21 cellular contexts compared by ENCODE assay signal in the genomic region with DNA sequence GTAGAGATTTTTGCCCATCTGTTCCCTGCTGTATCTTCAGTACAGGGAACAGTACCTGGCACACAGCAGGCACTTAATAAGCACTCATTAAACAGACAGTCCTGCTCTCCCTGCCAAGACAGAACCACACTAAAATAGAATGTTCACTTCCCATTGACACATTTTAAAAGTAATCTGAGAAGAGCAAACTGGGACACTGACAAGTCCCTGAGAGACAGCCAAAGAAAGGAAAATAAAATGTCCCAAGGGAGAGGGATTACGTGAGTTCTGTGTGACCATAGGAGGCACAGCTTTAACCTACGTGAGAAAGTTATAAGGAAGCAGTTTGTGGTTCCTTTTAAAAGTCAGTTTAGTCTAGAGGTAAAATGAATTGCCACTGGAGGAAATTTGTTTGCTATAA. TPM values are rescaled to one million over a fixed set of nuclear protein-coding genes. Genes with fewer than 3 reads are reported as not detected.
DNase-seq lines count a peak whose midpoint lies in the region; ATAC-seq and TF ChIP-seq lines count a peak whose summit lies in the region.
"Had no signal": no experiment of that assay in that cellular context is flagged by ENCODE, and none has a peak within 500 bp of the region (broad histone marks: within the 10 kb centered on the region; RNA-seq: fewer than 3 reads in every experiment).

No MANE protein-coding gene starts in this region.

- no peaks in the 10 kb centered on the region for H3K4me1 ChIP-seq in H9 (ENCODE audit: insufficient read depth, low read length)

- H3K9ac ChIP-seq in H9 (ENCODE audit: extremely low read depth, insufficient read length, low read length), result no peak overlapping the region
- H3K9ac ChIP-seq: parathyroid adenoma had no signal

- H3K4me3 ChIP-seq in AG10803 (ENCODE audit: low read length), result no peak overlapping the region
- H3K4me3 ChIP-seq: lung, thoracic aorta had no signal

- no peak overlapping the region for H3K4me2 ChIP-seq in H9 (ENCODE audit: insufficient read depth, insufficient read length, low read length)

- peaks cover 0 to 35% (median 29%) of the 10 kb centered on the region in 3 experiments; a peak in 6 of 7 replicates for H3K36me3 Mint-ChIP-seq in H9 (ENCODE audit: insufficient read depth in 1 of 3, low read depth in 3 of 3)
- H3K36me3 Mint-ChIP-seq in central memory CD8-positive, alpha-beta T cell (ENCODE audit: insufficient read depth), result peaks cover 25% of the 10 kb centered on the region

- H4K91ac ChIP-seq in H9 (ENCODE audit: insufficient read length, low read depth, low read length), result no peak overlapping the region

- H3T11ph ChIP-seq in H9 (ENCODE audit: low read length), result no peak overlapping the region

- peak overlapping the region in 2 of 3 experiments; percentile 8 to 16; a peak in 2 of 7 replicates for H3K27ac Mint-ChIP-seq in H9
- peak overlapping the region; percentile 71 for H3K27ac Mint-ChIP-seq in central memory CD8-positive, alpha-beta T cell (ENCODE audit: low read depth)
- H3K27ac Mint-ChIP-seq: B cell had no signal

- DNase-seq in AG10803 (ENCODE audit: low read depth) (peak; percentile 38), H9 (no peak), myocyte (ENCODE audit: low read depth) (peak; percentile 13), UCSD-AML1 (lab: John Stamatoyannopoulos, UW; ENCODE audit: unreplicated experiment) (no peak), NCI-H2227 (lab: John Stamatoyannopoulos, UW; ENCODE audit: unreplicated experiment) (no peak)
- no peak for DNase-seq in central memory CD8-positive, alpha-beta T cell (ENCODE audit: low spot score in 2 of 2)
- DNase-seq: activated CD4-positive, alpha-beta T cell treated with anti-CD3 and anti-CD28 coated beads, Interleukin-2, amount 50 U/mL, for 1 hour; activated gamma-delta T cell; DMS53; GOT3; NCI-H1417; NCI-H510A treated with DMSO at 0.1 percent for 48 hours; stimulated activated CD4-positive, alpha-beta T cell treated with anti-CD3 and anti-CD28 coated beads, Interleukin-12 subunit alpha, Interleukin-12 subunit beta, amount 100 ng/mL, for 4 hours had no signal

- no peak overlapping the region for H2AK5ac ChIP-seq in H9 (ENCODE audit: insufficient read length, low read length)

- no peak for TF ChIP-seq CTCF in AG10803 (conservative IDR thresholded peaks at IDR 0.05; ENCODE audit: low read length)
- no peak for TF ChIP-seq CTCF in H9 (conservative IDR thresholded peaks at IDR 0.05)

- no peak overlapping the region for H4K8ac ChIP-seq in H9 (replicated peaks; ENCODE audit: insufficient read length, low read depth, low read length)

- H3K79me2 ChIP-seq in H9 (ENCODE audit: insufficient read depth, low read length), result no peaks in the 10 kb centered on the region
- H3K79me2 ChIP-seq: parathyroid adenoma had no signal

- no peak overlapping the region for H2BK5ac ChIP-seq in H9 (ENCODE audit: insufficient read length, low read length)

- H3K4me1 Mint-ChIP-seq in H9, result peaks cover 0 to 7% of the 10 kb centered on the region in 2 experiments; a peak in 1 of 4 replicates
- peaks cover 5% of the 10 kb centered on the region for H3K4me1 Mint-ChIP-seq in central memory CD8-positive, alpha-beta T cell

- no peak overlapping the region for H2BK15ac ChIP-seq in H9 (ENCODE audit: low read depth, low read length)

- H3K27me3 ChIP-seq in H9 (ENCODE audit: insufficient read depth, low read length), result no peaks in the 10 kb centered on the region

- no peaks in the 10 kb centered on the region for H3K9me3 Mint-ChIP-seq in H9
- no peaks in the 10 kb centered on the region for H3K9me3 Mint-ChIP-seq in central memory CD8-positive, alpha-beta T cell
- H3K9me3 Mint-ChIP-seq: IgD-negative memory B cell had no signal

- no peak overlapping the region for H4K5ac ChIP-seq in H9 (ENCODE audit: insufficient read length, low read depth, low read length)

- no peak overlapping the region for H3K4me3 Mint-ChIP-seq in H9
- H3K4me3 Mint-ChIP-seq in central memory CD8-positive, alpha-beta T cell, result no peak overlapping the region
- H3K4me3 Mint-ChIP-seq: B cell, IgD-negative memory B cell had no signal

- H2BK20ac ChIP-seq in H9 (ENCODE audit: low read depth, low read length, poor library complexity, severe bottlenecking), result no peak overlapping the region

- WGBS in H9 (ENCODE audit: extremely low coverage, insufficient read length, low lambda C conversion rate), result no CpG with 5 or more reads among the region's 2 CpGs

- no peaks in the 10 kb centered on the region for H3K79me1 ChIP-seq in H9 (ENCODE audit: insufficient read depth, low read depth, low read length, poor library complexity, severe bottlenecking)

- no peaks in the 10 kb centered on the region for H3K9me3 ChIP-seq in H9 (ENCODE audit: control insufficient read depth, low read depth, low read length)
- H3K9me3 ChIP-seq: thoracic aorta had no signal

- H2BK12ac ChIP-seq in H9 (ENCODE audit: insufficient read length, low read depth, low read length), result no peak overlapping the region

- H4K20me1 ChIP-seq in H9 (ENCODE audit: control insufficient read depth, insufficient read depth, insufficient read length), result no peaks in the 10 kb centered on the region

- no peaks in the 10 kb centered on the region for H3K27me3 Mint-ChIP-seq in H9 (ENCODE audit: low read depth)
- H3K27me3 Mint-ChIP-seq in central memory CD8-positive, alpha-beta T cell, result no peaks in the 10 kb centered on the region
- H3K27me3 Mint-ChIP-seq: B cell, IgD-negative memory B cell had no signal

- H3K27ac ChIP-seq in H9 (ENCODE audit: insufficient read length, low read depth, low read length), result no peak overlapping the region
- H3K27ac ChIP-seq: parathyroid adenoma, thoracic aorta had no signal

- no peak overlapping the region for H3K18ac ChIP-seq in H9 (ENCODE audit: insufficient read length, low read depth, low read length)

- no peak overlapping the region for H2AFZ ChIP-seq in H9 (ENCODE audit: low read length)
- H2AFZ ChIP-seq: parathyroid adenoma had no signal

- no peak overlapping the region for H3K23ac ChIP-seq in H9 (ENCODE audit: insufficient read length, low read depth, low read length)

- H3K14ac ChIP-seq in H9 (ENCODE audit: insufficient read depth, low read length), result no peak overlapping the region

- no peak overlapping the region for H2BK120ac ChIP-seq in H9 (ENCODE audit: low read depth, low read length, poor library complexity, severe bottlenecking)

- no peak for ATAC-seq in central memory CD8-positive, alpha-beta T cell (replicated peaks; ENCODE audit: extremely low read depth, poor library complexity, severe bottlenecking)
- ATAC-seq in HG02610 (IDR thresholded peaks at IDR 0.05; ENCODE audit: unreplicated experiment), result no peak
- ATAC-seq in GM18868 (IDR thresholded peaks at IDR 0.05; ENCODE audit: unreplicated experiment), result no peak
- ATAC-seq: Panc1 had no signal

- H3K56ac ChIP-seq in H9 (ENCODE audit: insufficient read length, low read depth, low read length), result no peak overlapping the region

- H3K4ac ChIP-seq in H9 (ENCODE audit: low read depth, low read length), result no peak overlapping the region

- H3K23me2 ChIP-seq in H9 (ENCODE audit: insufficient read length, low read depth, low read length, poor library complexity, severe bottlenecking), result no peaks in the 10 kb centered on the region

RNA-seq across cellular contexts. Expression of gene SYCP3, which starts 43.9 kb away (rescaled TPM):
- total RNA-seq in H9 (2021) (0.31 TPM in 1 of 2 replicates, not detected in the other), myocyte (0.05 and 0.21 TPM in 2 replicates)
- polyA plus RNA-seq in myocyte (2012), result 0.43 TPM
- total RNA-seq: thoracic aorta had no signal

RNA-seq across cellular contexts. Expression of gene GNPTAB, which starts 47.6 kb away (rescaled TPM):
- total RNA-seq in H9 (2021), result 42.8 and 44.3 TPM in 2 replicates
- 17.7 and 33.5 TPM in 2 replicates for total RNA-seq in myocyte
- polyA plus RNA-seq in myocyte (2012), result 17.5 TPM

Comparison
In these comparisons a context has a peak if more than half of its experiments do, and no peak if none do; other contexts are left out.
1. DNase-seq: peak in AG10803 (single experiment) and myocyte (single experiment); none in H9 (single experiment), central memory CD8-positive, alpha-beta T cell (0 of 2), UCSD-AML1 (single experiment) and NCI-H2227 (single experiment).